ENCODE assay signal across 38 cellular contexts in the genomic region with DNA sequence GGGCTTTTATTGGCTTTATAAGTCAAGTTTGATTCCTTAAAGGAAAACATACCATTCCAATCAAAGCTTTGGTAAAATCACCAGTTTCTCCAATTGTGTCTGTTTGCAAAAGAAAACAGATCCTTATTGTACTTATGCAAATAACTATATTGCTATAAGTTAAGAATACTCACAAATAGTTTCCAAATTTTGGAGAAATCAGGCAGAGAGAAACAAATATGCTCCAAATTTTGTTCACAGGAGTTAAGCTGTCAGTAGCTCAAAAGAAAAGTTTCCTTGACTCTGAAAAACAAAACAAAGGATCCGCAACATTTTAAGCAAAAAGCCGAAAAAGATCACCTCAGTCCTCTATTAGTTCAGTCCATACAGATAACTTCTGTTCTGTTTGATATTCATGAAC. TPM values are rescaled to one million over a fixed set of nuclear protein-coding genes. Genes with fewer than 3 reads are reported as not detected.
"Had no signal": no experiment of that assay in that cellular context is flagged by ENCODE, and none has a peak within 500 bp of the region (broad histone marks: within the 10 kb centered on the region; RNA-seq: fewer than 3 reads in every experiment).

No MANE protein-coding gene starts in this region.

- FAIRE-seq: astrocyte, bronchial epithelial cell, colon had no signal

- H3K9me3 ChIP-seq: adrenal gland, breast epithelium, colonic mucosa had no signal

- H3K36me3 ChIP-seq: adrenal gland, brain microvascular endothelial cell, breast epithelium, cardiac muscle cell, colonic mucosa had no signal

- ATAC-seq: activated naive CD4-positive, alpha-beta T cell treated with anti-CD3 and anti-CD28 coated beads, Interleukin-2, amount 50 U/mL, for 72 hours; activated naive CD8-positive, alpha-beta T cell treated with anti-CD3 and anti-CD28 coated beads, Interleukin-2, amount 50 U/mL, for 24 hours; activated T-cell treated with anti-CD3 and anti-CD28 coated beads, Interleukin-2, amount 50 U/mL, for 4 hours; activated T-cell treated with anti-CD3 and anti-CD28 coated beads, Interleukin-2, amount 50 U/mL, for 72 hours; activated T-helper 17 cell treated with anti-CD3 and anti-CD28 coated beads, Interleukin-2, amount 50 U/mL, for 72 hours; body of pancreas had no signal

- H3K27ac ChIP-seq: adrenal gland, body of pancreas, brain microvascular endothelial cell, breast epithelium, cardiac muscle cell, colonic mucosa had no signal

- H3K27me3 ChIP-seq: adrenal gland, body of pancreas, breast epithelium, cardiac muscle cell, colonic mucosa had no signal

- H3K4me1 ChIP-seq: adrenal gland, body of pancreas, breast epithelium, colonic mucosa had no signal

- H3K4me3 ChIP-seq: adrenal gland, body of pancreas, breast epithelium, cardiac muscle cell, colonic mucosa had no signal

- DNase-seq: activated effector memory CD4-positive, alpha-beta T cell treated with anti-CD3 and anti-CD28 coated beads, Interleukin-2, amount 50 U/mL, for 16 hours; activated effector memory CD4-positive, alpha-beta T cell treated with Interleukin-2 at 50 U/mL for 16 hours; activated gamma-delta T cell; activated gamma-delta T cell treated with Interleukin-2 at 50 U/mL for 16 hours; activated naive CD4-positive, alpha-beta T cell; activated naive CD4-positive, alpha-beta T cell treated with anti-CD3 and anti-CD28 coated beads for 36 hours; activated naive CD4-positive, alpha-beta T cell treated with anti-CD3 and anti-CD28 coated beads, Interleukin-2, amount 10 ng/mL, durations not matched to agents 7 days and 5 days; activated naive CD4-positive, alpha-beta T cell treated with anti-CD3 and anti-CD28 coated beads, Interleukin-2, amount 50 U/mL, for 16 hours; activated naive CD4-positive, alpha-beta T cell treated with Interleukin-2 at 50 U/mL for 16 hours; activated naive CD8-positive, alpha-beta T cell treated with anti-CD3 and anti-CD28 coated beads for 36 hours; activated naive CD8-positive, alpha-beta T cell treated with anti-CD3 and anti-CD28 coated beads, Interleukin-2, amount 10 ng/mL, durations not matched to agents 7 days and 5 days; activated naive CD8-positive, alpha-beta T cell treated with anti-CD3 and anti-CD28 coated beads, Interleukin-2, amount 50 U/mL, for 24 hours; activated T-cell treated with anti-CD3 and anti-CD28 coated beads, Interleukin-2, amount 50 U/mL, for 4 hours; activated T-cell treated with anti-CD3 and anti-CD28 coated beads, Interleukin-2, amount 50 U/mL, for 48 hours; activated T-cell treated with anti-CD3 and anti-CD28 coated beads, Interleukin-2, amount 50 U/mL, for 72 hours; adrenal gland; amniotic stem cell; amygdala; anterior cingulate cortex; aorta; body of pancreas; brain microvascular endothelial cell; caudate nucleus; central memory CD4-positive, alpha-beta T cell; cerebellar nuclear complex; colonic mucosa had no signal

RNA-seq across cellular contexts. Expression of gene IGFL4, which starts 19.2 kb away (rescaled TPM):
- total RNA-seq: activated naive CD4-positive, alpha-beta T cell treated with anti-CD3 and anti-CD28 coated beads for 36 hours; activated naive CD4-positive, alpha-beta T cell treated with anti-CD3 and anti-CD28 coated beads, Interleukin-2, amount 50 U/mL, for 72 hours; activated naive CD8-positive, alpha-beta T cell treated with anti-CD3 and anti-CD28 coated beads for 36 hours; activated naive CD8-positive, alpha-beta T cell treated with anti-CD3 and anti-CD28 coated beads, Interleukin-2, amount 10 ng/mL, durations not matched to agents 7 days and 5 days; activated T-cell treated with anti-CD3 and anti-CD28 coated beads, Interleukin-2, amount 50 U/mL, for 4 hours; activated T-cell treated with anti-CD3 and anti-CD28 coated beads, Interleukin-2, amount 50 U/mL, for 72 hours; activated T-helper 1 cell treated with anti-CD3 and anti-CD28 coated beads, Interleukin-12 subunit alpha, Interleukin-12 subunit beta, Interleukin-2, Interleukin-4 antibody, amounts not matched to agents 30 ng/mL and 10 ng/mL and 1 ng/mL, durations not matched to agents 14 hours and 24 hours and 36 hours; activated T-helper 17 cell treated with anti-CD3 and anti-CD28 coated beads, Interleukin-2, amount 50 U/mL, for 72 hours; activated T-helper 2 cell treated with anti-CD3 and anti-CD28 coated beads, Interferon-gamma antibody, Interleukin-2, Interleukin-4, amounts not matched to agents 10 μg/mL and 5 μg/mL and 100 μg/mL, durations not matched to agents 14 hours and 24 hours and 36 hours; aorta; body of pancreas; breast epithelium; bronchial epithelial cell; cardiac septum; chondrocyte; colonic mucosa had no signal
- polyA plus RNA-seq: aorta had no signal

RNA-seq across cellular contexts. Expression of gene PGLYRP1, which starts 37.2 kb away (rescaled TPM):
- total RNA-seq: activated naive CD4-positive, alpha-beta T cell treated with anti-CD3 and anti-CD28 coated beads for 36 hours; activated naive CD4-positive, alpha-beta T cell treated with anti-CD3 and anti-CD28 coated beads, Interleukin-2, amount 50 U/mL, for 72 hours; activated naive CD8-positive, alpha-beta T cell treated with anti-CD3 and anti-CD28 coated beads for 36 hours; activated naive CD8-positive, alpha-beta T cell treated with anti-CD3 and anti-CD28 coated beads, Interleukin-2, amount 10 ng/mL, durations not matched to agents 7 days and 5 days; activated T-cell treated with anti-CD3 and anti-CD28 coated beads, Interleukin-2, amount 50 U/mL, for 4 hours; activated T-cell treated with anti-CD3 and anti-CD28 coated beads, Interleukin-2, amount 50 U/mL, for 72 hours; activated T-helper 1 cell treated with anti-CD3 and anti-CD28 coated beads, Interleukin-12 subunit alpha, Interleukin-12 subunit beta, Interleukin-2, Interleukin-4 antibody, amounts not matched to agents 30 ng/mL and 10 ng/mL and 1 ng/mL, durations not matched to agents 14 hours and 24 hours and 36 hours; activated T-helper 17 cell treated with anti-CD3 and anti-CD28 coated beads, Interleukin-2, amount 50 U/mL, for 72 hours; activated T-helper 2 cell treated with anti-CD3 and anti-CD28 coated beads, Interferon-gamma antibody, Interleukin-2, Interleukin-4, amounts not matched to agents 10 μg/mL and 5 μg/mL and 100 μg/mL, durations not matched to agents 14 hours and 24 hours and 36 hours; adrenal gland; astrocyte; body of pancreas; breast epithelium; bronchial epithelial cell; cardiac muscle cell; cerebellum; chondrocyte; colonic mucosa had no signal
